In genomic region chr18:39297225-39297624, GRCh38 we compare ENCODE assay signal across 20 cellular contexts.
"Had no signal": no experiment of that assay in that cellular context is flagged by ENCODE, and none has a peak within 500 bp of the region (broad histone marks: within the 10 kb centered on the region; RNA-seq: fewer than 3 reads in every experiment).

No MANE protein-coding gene starts in this region.

- H3K4me3 ChIP-seq: SJCRH30 had no signal

- ATAC-seq: SK-N-SH treated with all-trans-retinoic acid at 6 μM for 48 hours had no signal

- H3K4me1 ChIP-seq: SJCRH30 had no signal

- H3K36me3 ChIP-seq: SJCRH30 had no signal

- H3K27me3 ChIP-seq: SJCRH30 had no signal

- H3K27ac ChIP-seq: RWPE1, SJCRH30 had no signal

- DNase-seq: KBM-7, MV-4-11, NCI-H1048, NCI-H1105, NCI-H1436 treated with DMSO at 0.1 percent for 48 hours, NCI-H1694, NCI-H187 treated with DMSO at 0.1 percent for 48 hours, NCI-H2029 treated with DMSO at 0.1 percent for 48 hours, NCI-H2171, NCI-H226, NCI-H446, NCI-H510A, NCI-H524 treated with DMSO at 0.1 percent for 48 hours, NCI-H69, NCI-H774, SHP77 treated with DMSO at 0.1 percent for 48 hours, SJCRH30, T-helper 1 cell had no signal

- H3K9me3 ChIP-seq: SJCRH30 had no signal
